In the genomic region with DNA sequence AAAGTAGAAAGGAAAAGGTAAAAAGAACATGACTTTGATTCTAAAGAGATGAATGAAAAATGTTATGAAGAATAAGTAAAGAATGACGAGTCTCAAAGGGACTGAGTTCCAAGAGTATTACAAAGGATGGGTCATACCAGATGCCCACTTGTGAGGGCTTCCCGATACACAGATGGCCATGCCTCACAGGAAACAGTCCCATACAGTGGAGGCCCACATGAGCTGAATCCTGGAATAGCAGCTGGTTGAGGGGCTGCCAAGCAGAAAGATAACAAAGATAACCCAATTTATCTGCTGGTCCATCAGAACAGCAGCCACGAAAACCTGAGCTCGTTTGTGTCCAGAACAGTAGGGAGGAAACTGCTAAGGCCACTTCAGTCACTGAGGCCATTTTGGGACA, we compare ENCODE assay signal across 13 cellular contexts. TPM values are rescaled to one million over a fixed set of nuclear protein-coding genes. Genes with fewer than 3 reads are reported as not detected.
DNase-seq lines count a peak whose midpoint lies in the region; ATAC-seq and TF ChIP-seq lines count a peak whose summit lies in the region.
"Had no signal": no experiment of that assay in that cellular context is flagged by ENCODE, and none has a peak within 500 bp of the region (broad histone marks: within the 10 kb centered on the region; RNA-seq: fewer than 3 reads in every experiment).

No MANE protein-coding gene starts in this region.

- H3K4me1 ChIP-seq in IMR-90 (ENCODE audit: control insufficient read depth, insufficient read depth, low read length), result peaks cover 14% of the 10 kb centered on the region
- peaks cover 26% of the 10 kb centered on the region for H3K4me1 ChIP-seq in mesodermal cell (ENCODE audit: control insufficient read depth, insufficient read depth, low read length, poor library complexity, severe bottlenecking)
- peaks cover 27% of the 10 kb centered on the region for H3K4me1 ChIP-seq in Karpas-422 (ENCODE audit: low read length)
- peaks cover 42% of the 10 kb centered on the region for H3K4me1 ChIP-seq in upper lobe of right lung

- no peaks in the 10 kb centered on the region for H3K9me3 Mint-ChIP-seq in MCF 10A (ENCODE audit: unreplicated experiment)
- H3K9me3 Mint-ChIP-seq in stimulated activated naive CD8-positive, alpha-beta T cell treated with anti-CD3 and anti-CD28 coated beads, Interleukin-15, amount 100 ng/mL, for 72 hours, result no peaks in the 10 kb centered on the region
- H3K9me3 Mint-ChIP-seq: CD4-positive, CD25-positive, alpha-beta regulatory T cell had no signal

- peaks cover 56% of the 10 kb centered on the region for H3K36me3 Mint-ChIP-seq in MCF 10A (ENCODE audit: insufficient read depth, unreplicated experiment)

- H3K27me3 ChIP-seq in IMR-90 (ENCODE audit: control insufficient read depth, insufficient read depth, low read length) (no peaks in the 10 kb centered on the region), Karpas-422 (ENCODE audit: low read length) (no peaks in the 10 kb centered on the region), upper lobe of right lung (no peaks in the 10 kb centered on the region)

- no TSS peak for BruUV-seq in IMR-90 (replicated peaks; lab: Mats Ljungman, UMichigan)
- BruUV-seq in MCF 10A (replicated peaks; lab: Mats Ljungman, UMichigan), result no TSS peak

- H3K27me3 Mint-ChIP-seq in MCF 10A (ENCODE audit: insufficient read depth, unreplicated experiment), result no peaks in the 10 kb centered on the region
- no peaks in the 10 kb centered on the region for H3K27me3 Mint-ChIP-seq in stimulated activated naive CD8-positive, alpha-beta T cell treated with anti-CD3 and anti-CD28 coated beads, Interleukin-15, amount 100 ng/mL, for 72 hours

- H3K4me3 ChIP-seq in IMR-90 (ENCODE audit: insufficient read depth, low read depth, low read length), result no peak overlapping the region
- H3K4me3 ChIP-seq in mesodermal cell (ENCODE audit: extremely low read depth, insufficient read depth, low read length, poor library complexity, severe bottlenecking), result no peak overlapping the region
- H3K4me3 ChIP-seq in Karpas-422 (ENCODE audit: low read length), result no peak overlapping the region
- no peak overlapping the region for H3K4me3 ChIP-seq in upper lobe of right lung

- intact Hi-C loops in IMR-90 (cut with micrococcal nuclease) (loop anchor here (1.0 to 5.0 kb wide), 3 partner anchors 124 to 586 kb away; no protein-coding TSS in a partner anchor), MCF 10A (cut with micrococcal nuclease) (no loop called here), upper lobe of right lung (cut with DNase I) (loop anchor here (10.0 kb wide), 1 partner anchor 534 kb away; no protein-coding TSS in a partner anchor)

- peak overlapping the region; percentile 95 for H2BK120ac ChIP-seq in IMR-90 (ENCODE audit: low read depth, low read length)

- H2AK5ac ChIP-seq in IMR-90 (ENCODE audit: low read depth, low read length), result peak overlapping the region; percentile 78; the same call in 1 of the 2 replicates

- H3K9me2 ChIP-seq in Karpas-422 (replicated peaks; ENCODE audit: insufficient read depth, low read length), result no peaks in the 10 kb centered on the region

- no peak for TF ChIP-seq RAD21 in IMR-90 (IDR thresholded peaks at IDR 0.05; ENCODE audit: low read length)

- no peak for TF ChIP-seq POLR2A in IMR-90 (IDR thresholded peaks at IDR 0.05; ENCODE audit: low read depth, low read length)

- H4K91ac ChIP-seq in IMR-90 (ENCODE audit: insufficient read depth, low read depth, low read length), result peak overlapping the region; percentile 63

- peak overlapping the region; percentile 68 for H3K27ac Mint-ChIP-seq in MCF 10A (ENCODE audit: low read depth, unreplicated experiment)
- peak overlapping the region in 1 of 2 donors; percentile 72 for H3K27ac Mint-ChIP-seq in stimulated activated naive CD8-positive, alpha-beta T cell treated with anti-CD3 and anti-CD28 coated beads, Interleukin-15, amount 100 ng/mL, for 72 hours

- H3K23ac ChIP-seq in IMR-90 (ENCODE audit: low read depth, low read length), result peak overlapping the region; percentile 98

- peak overlapping the region; percentile 81 for H2BK20ac ChIP-seq in IMR-90 (ENCODE audit: low read depth, low read length)

- ATAC-seq in IMR-90 (ENCODE audit: low read depth) (no peak), GM19351 (IDR thresholded peaks at IDR 0.05; ENCODE audit: unreplicated experiment) (no peak), upper lobe of right lung (no peak)
- no peak for ATAC-seq in stimulated activated naive CD8-positive, alpha-beta T cell treated with anti-CD3 and anti-CD28 coated beads, Interleukin-15, amount 100 ng/mL, for 72 hours
- ATAC-seq: stimulated activated naive CD8-positive, alpha-beta T cell treated with anti-CD3 and anti-CD28 coated beads, Interleukin-15, Interleukin-2, amounts not matched to agents 100 U/mL and 50 U/mL, for 24 hours had no signal

- H3K27ac ChIP-seq in IMR-90 (ENCODE audit: insufficient read depth, low read length) (peak overlapping the region; percentile 66), mesodermal cell (ENCODE audit: low read depth, low read length, severe bottlenecking) (peak overlapping the region; percentile 74), Karpas-422 (ENCODE audit: low read length) (no peak overlapping the region), upper lobe of right lung (no peak overlapping the region)

- peak overlapping the region; percentile 84 for H2AK9ac ChIP-seq in IMR-90 (replicated peaks; ENCODE audit: low read depth, low read length, poor library complexity)

- H3K4me3 Mint-ChIP-seq in MCF 10A (ENCODE audit: unreplicated experiment), result peak overlapping the region; percentile 89
- no peak overlapping the region for H3K4me3 Mint-ChIP-seq in stimulated activated naive CD8-positive, alpha-beta T cell treated with anti-CD3 and anti-CD28 coated beads, Interleukin-15, amount 100 ng/mL, for 72 hours

- H3K9me1 ChIP-seq in IMR-90 (ENCODE audit: insufficient read depth, low read length), result peaks cover 5% of the 10 kb centered on the region

- H3K36me3 ChIP-seq in IMR-90 (ENCODE audit: control insufficient read depth, insufficient read depth, low read length), result peaks cover 26% of the 10 kb centered on the region
- peaks cover 68% of the 10 kb centered on the region for H3K36me3 ChIP-seq in mesodermal cell (ENCODE audit: control insufficient read depth, insufficient read depth, low read length)
- peaks cover 72% of the 10 kb centered on the region for H3K36me3 ChIP-seq in Karpas-422 (ENCODE audit: insufficient read depth, low read length)
- peaks cover 70% of the 10 kb centered on the region for H3K36me3 ChIP-seq in upper lobe of right lung

- CTCF ChIA-PET in IMR-90 (lab: Yijun Ruan, JAX) (no interaction called here), MCF 10A (lab: Yijun Ruan, JAX) (interaction anchor here (0.6 to 1.6 kb wide), 6 partner anchors 8 to 613 kb away, joined by 3 to 6 read pairs (median 3); no protein-coding TSS in a partner anchor)

- H4K20me1 ChIP-seq in IMR-90 (ENCODE audit: insufficient read depth, low read length), result peaks cover 46% of the 10 kb centered on the region; the same call in 1 of the 2 replicates
- peaks cover 4% of the 10 kb centered on the region for H4K20me1 ChIP-seq in Karpas-422 (ENCODE audit: insufficient read depth, low read depth, low read length)

- WGBS in IMR-90 (ENCODE audit: extremely low coverage in 2 of 2, insufficient read length in 1 of 2), 2 experiments, result 72% methylated on average over 2 of the region's 4 CpGs; no CpG with 5 or more reads in 1 of the 2 experiments
- WGBS in mesodermal cell (ENCODE audit: insufficient coverage in 2 of 2), 2 experiments, result 73 to 78% methylated on average over 3 to 4 of the region's 4 CpGs

- H3K9ac ChIP-seq in IMR-90 (ENCODE audit: low read depth, low read length) (no peak overlapping the region), Karpas-422 (ENCODE audit: low read length) (no peak overlapping the region)

- peaks cover 4 to 37% of the 10 kb centered on the region in 2 experiments; a peak in 3 of 4 replicates for H3K79me1 ChIP-seq in IMR-90 (ENCODE audit: low read depth in 1 of 2, low read length in 2 of 2)

- H3K4me1 Mint-ChIP-seq in MCF 10A (ENCODE audit: insufficient read depth, unreplicated experiment), result peaks cover 29% of the 10 kb centered on the region
- peaks cover 59% of the 10 kb centered on the region for H3K4me1 Mint-ChIP-seq in stimulated activated naive CD8-positive, alpha-beta T cell treated with anti-CD3 and anti-CD28 coated beads, Interleukin-15, amount 100 ng/mL, for 72 hours

- in situ Hi-C loops in IMR-90 (cut with MboI; ENCODE audit: low sequenced_read_pairs), result no loop called here

- DNase-seq in AG20443 (ENCODE audit: low spot score) (peak; percentile 24), IMR-90 (peak; percentile 69), MCF 10A (ENCODE audit: unreplicated experiment) (no peak), Karpas-422 (no peak), upper lobe of right lung (no peak)
- no peak for DNase-seq in stimulated activated naive CD8-positive, alpha-beta T cell treated with anti-CD3 and anti-CD28 coated beads, Interleukin-15, amount 100 ng/mL, for 72 hours
- DNase-seq: CD4-positive, CD25-positive, alpha-beta regulatory T cell; cerebellar nuclear complex; NCI-H146; stimulated activated CD4-positive, alpha-beta T cell treated with anti-CD3 and anti-CD28 coated beads, Interleukin-15, amount 100 ng/mL, for 24 hours; stimulated activated naive CD8-positive, alpha-beta T cell treated with anti-CD3 and anti-CD28 coated beads, Interleukin-15, Interleukin-2, amounts not matched to agents 100 U/mL and 50 U/mL, for 24 hours had no signal

- peaks cover 85% of the 10 kb centered on the region for H3K79me2 ChIP-seq in Karpas-422 (ENCODE audit: low read length)

- TF ChIP-seq CTCF in IMR-90 (conservative IDR thresholded peaks at IDR 0.05; ENCODE audit: low read depth, low read length) (no peak), MCF 10A (IDR thresholded peaks at IDR 0.05; ENCODE audit: unreplicated experiment) (no peak), upper lobe of right lung (IDR thresholded peaks at IDR 0.05) (no peak)

- peak overlapping the region; percentile 79 for H3K18ac ChIP-seq in IMR-90 (ENCODE audit: low read depth, low read length)

- peak overlapping the region; percentile 29; the same call in 1 of the 2 replicates for H3K56ac ChIP-seq in IMR-90 (ENCODE audit: extremely low read depth, insufficient read depth, low read length)

- no peak overlapping the region for H2AFZ ChIP-seq in IMR-90 (replicated peaks; ENCODE audit: low read length, poor library complexity)
- H2AFZ ChIP-seq in Karpas-422 (ENCODE audit: low read length), result no peak overlapping the region

- H4K5ac ChIP-seq in IMR-90 (ENCODE audit: low read depth, low read length), result peak overlapping the region; percentile 57

- POLR2A ChIA-PET in IMR-90 (lab: Charles Lee; ENCODE audit: unreplicated experiment), result no interaction called here
- POLR2A ChIA-PET in MCF 10A (lab: Yijun Ruan, JAX), result interaction anchor here (0.9 kb wide), 1 partner anchor 275 kb away, joined by 3 read pairs; no protein-coding TSS in a partner anchor

- peak overlapping the region; percentile 97 for H3K14ac ChIP-seq in IMR-90 (replicated peaks; ENCODE audit: low read depth, low read length)

- peak overlapping the region; percentile 77 for H3K4me2 ChIP-seq in IMR-90 (ENCODE audit: low read depth, low read length)
- H3K4me2 ChIP-seq in Karpas-422 (ENCODE audit: low read depth, low read length, poor library complexity, severe bottlenecking), result no peak overlapping the region

- peak overlapping the region; percentile 90 for H2BK5ac ChIP-seq in IMR-90 (ENCODE audit: low read depth, low read length, poor library complexity, severe bottlenecking)

- peak overlapping the region; percentile 80; the same call in 1 of the 3 replicates for H2BK15ac ChIP-seq in IMR-90 (ENCODE audit: low read depth, low read length)

- peak overlapping the region; percentile 97 for H3K4ac ChIP-seq in IMR-90 (ENCODE audit: low read depth, low read length)

- peak overlapping the region; percentile 70 to 83 for H4K8ac ChIP-seq in IMR-90 (ENCODE audit: low read depth in 2 of 2, low read length in 2 of 2)

- dilution Hi-C loops in IMR-90 (cut with HindIII; ENCODE audit: low sequenced_read_pairs, unreplicated experiment), result no loop called here

- H3K9me3 ChIP-seq in IMR-90 (ENCODE audit: control insufficient read depth, insufficient read depth, low read length), result no peaks in the 10 kb centered on the region
- H3K9me3 ChIP-seq in mesodermal cell (ENCODE audit: control insufficient read depth, low read length), result no peaks in the 10 kb centered on the region
- no peaks in the 10 kb centered on the region for H3K9me3 ChIP-seq in Karpas-422 (ENCODE audit: low read length)
- no peaks in the 10 kb centered on the region for H3K9me3 ChIP-seq in upper lobe of right lung

RNA-seq across cellular contexts. Expression of a gene that starts 3.7 kb away (rescaled TPM):
- total RNA-seq in IMR-90 (2012; rRNA removed) (606 and 608 TPM in 2 replicates), MCF 10A (2022) (447 and 568 TPM in 2 replicates), upper lobe of right lung (178 TPM)
- polyA plus RNA-seq in IMR-90 (2012; rRNA removed), result 216 and 246 TPM in 2 replicates
- 33.1 and 84.5 TPM in 2 replicates for polyA plus RNA-seq in IMR-90 (2012; cell fraction: cytosol; rRNA removed)
- polyA plus RNA-seq in IMR-90 (2012; cell fraction: nucleus; rRNA removed; ENCODE audit: low replicate concordance), result 19.9 and 62.0 TPM in 2 replicates
- polyA plus RNA-seq in mesodermal cell (2013, experiment 1 of 2), result 327 TPM
- 317 TPM for polyA plus RNA-seq in mesodermal cell (2013, experiment 2 of 2)
- 93.2 and 197 TPM in 2 replicates for total RNA-seq in Karpas-422 (2014; rRNA removed; shearing (Covaris generic); ENCODE audit: low replicate concordance)

Comparison
In these comparisons a context has a peak if more than half of its experiments do, and no peak if none do; other contexts are left out.
1. DNase-seq: peak in AG20443 (single experiment) and IMR-90 (single experiment); none in MCF 10A (single experiment), Karpas-422 (single experiment), upper lobe of right lung (single experiment) and stimulated activated naive CD8-positive, alpha-beta T cell treated with anti-CD3 and anti-CD28 coated beads, Interleukin-15, amount 100 ng/mL, for 72 hours (0 of 2).
2. H3K27ac ChIP-seq: peak in IMR-90 (single experiment) and mesodermal cell (single experiment); none in Karpas-422 (single experiment) and upper lobe of right lung (single experiment).